ENCODE assay signal across 23 cellular contexts in the genomic region with DNA sequence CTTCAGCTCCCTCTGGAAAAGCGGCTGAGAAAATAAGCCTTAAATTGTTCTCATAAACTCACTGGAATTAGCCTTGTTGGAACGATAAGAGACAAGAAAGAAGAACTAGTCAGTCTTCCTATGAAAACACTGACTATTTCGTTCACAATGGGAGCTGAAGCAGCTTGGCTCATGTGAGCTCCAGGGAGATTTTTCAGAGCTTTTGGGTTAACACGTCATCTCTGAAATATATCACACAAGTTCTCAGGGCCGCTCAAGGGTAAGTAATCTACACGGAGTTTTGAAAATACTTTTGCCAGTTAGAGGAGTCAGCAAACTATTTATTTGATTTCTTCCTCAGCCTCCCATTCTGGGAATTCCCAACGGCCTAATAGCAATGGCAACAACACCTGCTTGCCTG.
DNase-seq lines count a peak whose midpoint lies in the region; ATAC-seq, FAIRE-seq and TF ChIP-seq lines count a peak whose summit lies in the region.
"Had no signal": no experiment of that assay in that cellular context is flagged by ENCODE, and none has a peak within 500 bp of the region (broad histone marks: within the 10 kb centered on the region; RNA-seq: fewer than 3 reads in every experiment).

No MANE protein-coding gene starts in this region.

- no peaks in the 10 kb centered on the region for H3K79me2 ChIP-seq in astrocyte (ENCODE audit: insufficient read depth, low read length)

- H3K4me1 ChIP-seq in astrocyte (ENCODE audit: insufficient read depth, low read length): no peaks in the 10 kb centered on the region

- H3K4me3 ChIP-seq in astrocyte (ENCODE audit: insufficient read depth, low read depth, low read length) (no peak overlapping the region), fibroblast of the aortic adventitia (ENCODE audit: low read depth, low read length) (no peak overlapping the region)
- H3K4me3 ChIP-seq: GM12878 had no signal

- no peaks in the 10 kb centered on the region for H3K27me3 ChIP-seq in astrocyte (ENCODE audit: insufficient read depth, low read length)

- H3K36me3 ChIP-seq in astrocyte (ENCODE audit: insufficient read depth, low read length): no peaks in the 10 kb centered on the region

- no peaks in the 10 kb centered on the region for H4K20me1 ChIP-seq in astrocyte (ENCODE audit: insufficient read depth, low read length)

- H2AFZ ChIP-seq in astrocyte (ENCODE audit: low read depth, low read length): no peak overlapping the region

- H3K27me3 Mint-ChIP-seq in astrocyte (ENCODE audit: low read depth, unreplicated experiment): peaks cover 4% of the 10 kb centered on the region

- H3K9ac ChIP-seq in astrocyte (ENCODE audit: low read length): no peak overlapping the region

- no peak overlapping the region for H3K27ac ChIP-seq in astrocyte (ENCODE audit: low read depth, low read length)
- H3K27ac ChIP-seq: 22Rv1 had no signal

- no peak for TF ChIP-seq CTCF in astrocyte (IDR thresholded peaks at IDR 0.05; ENCODE audit: insufficient read depth, low read depth, low read length)
- TF ChIP-seq CTCF in fibroblast of the aortic adventitia (IDR thresholded peaks at IDR 0.05; ENCODE audit: insufficient read depth, low read length): no peak

- no peaks in the 10 kb centered on the region for H3K36me3 Mint-ChIP-seq in astrocyte (ENCODE audit: low read depth, unreplicated experiment)
- H3K36me3 Mint-ChIP-seq: CD4-positive, CD25-positive, alpha-beta regulatory T cell had no signal

- no peak overlapping the region for H3K27ac Mint-ChIP-seq in astrocyte (ENCODE audit: unreplicated experiment)
- H3K27ac Mint-ChIP-seq: B cell; CD4-positive, CD25-positive, alpha-beta regulatory T cell had no signal

- H3K4me1 Mint-ChIP-seq in astrocyte (ENCODE audit: low read depth, unreplicated experiment): no peaks in the 10 kb centered on the region
- H3K4me1 Mint-ChIP-seq: CD4-positive, CD25-positive, alpha-beta regulatory T cell had no signal

- no peak overlapping the region for H3K4me3 Mint-ChIP-seq in astrocyte (ENCODE audit: unreplicated experiment)
- H3K4me3 Mint-ChIP-seq: B cell; CD4-positive, CD25-positive, alpha-beta regulatory T cell had no signal

- H3K9me3 Mint-ChIP-seq in astrocyte (ENCODE audit: unreplicated experiment): no peaks in the 10 kb centered on the region

- no peak for FAIRE-seq in astrocyte (lab: Jason Lieb, UNC)
- FAIRE-seq: G401.6, GM12878 had no signal

- H3K4me2 ChIP-seq in astrocyte (ENCODE audit: low read length): no peak overlapping the region

- peak; percentile 10 for DNase-seq in NCI-H2227 (lab: John Stamatoyannopoulos, UW; ENCODE audit: unreplicated experiment)
- DNase-seq in NCI-H2227 treated with DMSO at 0.1 percent for 48 hours (lab: John Stamatoyannopoulos, UW): no peak
- DNase-seq in astrocyte (ENCODE audit: low read depth): peak; percentile 8
- DNase-seq in fibroblast of the aortic adventitia (ENCODE audit: low read depth): peak; percentile 52
- DNase-seq in NCI-H345 (lab: John Stamatoyannopoulos, UW): no peak
- DNase-seq in NCI-H510A (lab: John Stamatoyannopoulos, UW): no peak
- DNase-seq: CD4-positive, CD25-positive, alpha-beta regulatory T cell; HCEC 1CT; KG1; NCI-H1092; NCI-H146; NCI-H2081 treated with DMSO at 0.1 percent for 48 hours; NCI-H226; NCI-H526 treated with DMSO at 0.1 percent for 48 hours; NK-92 treated with Interleukin-12 subunit alpha and Interleukin-12 subunit beta, amount 100 ng/mL, for 24 hours; SHP77 treated with DMSO at 0.1 percent for 48 hours had no signal

- ATAC-seq in HG03354 (IDR thresholded peaks at IDR 0.05; ENCODE audit: poor library complexity, severe bottlenecking, unreplicated experiment) (no peak), GM21786 (IDR thresholded peaks at IDR 0.05; ENCODE audit: unreplicated experiment) (no peak)
- ATAC-seq: GM12878, SK-N-SH treated with all-trans-retinoic acid at 6 μM for 48 hours had no signal

- H3K9me3 ChIP-seq in astrocyte (ENCODE audit: insufficient read depth, low read depth, low read length): no peaks in the 10 kb centered on the region

Comparison
In these comparisons a context has a peak if more than half of its experiments do, and no peak if none do; other contexts are left out.
1. DNase-seq: peak in NCI-H2227 (single experiment), astrocyte (single experiment) and fibroblast of the aortic adventitia (single experiment); none in NCI-H2227 treated with DMSO at 0.1 percent for 48 hours (single experiment), NCI-H345 (single experiment) and NCI-H510A (single experiment).